ENCODE assay signal across 20 cellular contexts in the genomic region with DNA sequence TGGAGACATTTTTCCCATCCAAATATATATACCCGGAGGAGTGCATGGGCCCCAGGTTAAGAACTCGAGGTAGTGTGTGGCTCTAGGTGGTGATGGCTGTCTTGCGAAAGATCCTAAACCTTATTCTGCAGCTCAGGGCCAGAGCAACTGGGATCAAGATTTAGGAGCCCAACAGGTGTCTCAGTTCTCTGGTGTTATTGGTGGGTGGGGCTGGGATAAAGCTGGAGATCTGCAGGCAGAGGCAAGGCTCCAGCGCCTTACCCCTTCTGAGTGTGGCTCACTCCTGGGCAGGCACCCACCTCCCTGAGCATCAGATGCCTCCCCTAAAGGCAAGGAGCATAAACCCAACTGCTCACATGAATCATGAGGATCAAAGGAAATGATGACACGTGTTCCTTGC. TPM values are rescaled to one million over a fixed set of nuclear protein-coding genes. Genes with fewer than 3 reads are reported as not detected.
DNase-seq lines count a peak whose midpoint lies in the region; ATAC-seq, FAIRE-seq and TF ChIP-seq lines count a peak whose summit lies in the region.
"Had no signal": no experiment of that assay in that cellular context is flagged by ENCODE, and none has a peak within 500 bp of the region (broad histone marks: within the 10 kb centered on the region; RNA-seq: fewer than 3 reads in every experiment).

No MANE protein-coding gene starts in this region.

- H3K79me2 ChIP-seq in K562 (ENCODE audit: control insufficient read depth, insufficient read depth, low read length) = no peaks in the 10 kb centered on the region

- no peaks in the 10 kb centered on the region for H3K9me3 Mint-ChIP-seq in osteocyte (ENCODE audit: unreplicated experiment)
- H3K9me3 Mint-ChIP-seq: H9 had no signal

- TF ChIP-seq CTCF in heart left ventricle (IDR thresholded peaks at IDR 0.05) (no peak), K562 (IDR thresholded peaks at IDR 0.05 in 2 of 3, conservative IDR thresholded peaks at IDR 0.05 in 1 of 3; ENCODE audit: insufficient read depth in 2 of 3, low read depth in 1 of 3, low read length in 3 of 3) (no peak), osteocyte (IDR thresholded peaks at IDR 0.05) (no peak)

- no peak for FAIRE-seq in K562 (lab: Jason Lieb, UNC)
- FAIRE-seq: GM12892, GM18507, H1, HepG2 had no signal

- H3K9ac ChIP-seq in K562 (ENCODE audit: insufficient read depth in 1 of 2, low read depth in 2 of 2, low read length in 2 of 2) = no peak overlapping the region
- H3K9ac ChIP-seq: BLaER1 had no signal

- intact Hi-C loops in cardiac septum (cut with DNase I) (loop anchor here (5.0 kb wide), 1 partner anchor 252 kb away; a partner anchor contains a TSS), heart left ventricle (cut with DNase I) (loop anchor here in 1 of 10 donors (10.0 kb wide), 2 partner anchors 255 to 285 kb away; a partner anchor contains a TSS), K562 (cut with micrococcal nuclease) (no loop called here)

- H3K27ac ChIP-seq in heart left ventricle (no peak overlapping the region), K562 (ENCODE audit: extremely low read depth, low read depth, low read length) (no peak overlapping the region)
- H3K27ac ChIP-seq: BLaER1 had no signal

- H3K9me3 ChIP-seq in heart left ventricle (no peaks in the 10 kb centered on the region), K562 (replicated peaks; ENCODE audit: control insufficient read depth, insufficient read depth, low read depth, low read length) (no peaks in the 10 kb centered on the region)
- H3K9me3 ChIP-seq: BLaER1 had no signal

- H3K4me3 Mint-ChIP-seq in osteocyte (ENCODE audit: unreplicated experiment) = no peak overlapping the region
- H3K4me3 Mint-ChIP-seq: CD14-positive monocyte; CD4-positive, alpha-beta memory T cell; H9 had no signal

- H3K36me3 ChIP-seq in heart left ventricle = peaks cover 0 to 3% (median 0%) of the 10 kb centered on the region in 9 donors
- no peaks in the 10 kb centered on the region for H3K36me3 ChIP-seq in K562 (ENCODE audit: control insufficient read depth, insufficient read depth, low read length)
- H3K36me3 ChIP-seq: BLaER1 had no signal

- TF ChIP-seq EP300 in K562 (IDR thresholded peaks at IDR 0.05; ENCODE audit: low read length) = no peak

- no peak for ATAC-seq in heart left ventricle
- no peak for ATAC-seq in K562
- ATAC-seq in GM21576 (IDR thresholded peaks at IDR 0.05; ENCODE audit: unreplicated experiment) = no peak
- ATAC-seq: HepG2 had no signal

- H3K27me3 ChIP-seq in heart left ventricle (no peaks in the 10 kb centered on the region), K562 (ENCODE audit: control insufficient read depth in 2 of 2, insufficient read depth in 2 of 2, low read length in 2 of 2) (peaks cover 25 to 56% of the 10 kb centered on the region in 2 experiments)
- H3K27me3 ChIP-seq: BLaER1 had no signal

- peaks cover 0 to 36% (median 4%) of the 10 kb centered on the region in 12 donors for H3K4me1 ChIP-seq in heart left ventricle
- no peaks in the 10 kb centered on the region for H3K4me1 ChIP-seq in K562 (replicated peaks in 1 of 2; ENCODE audit: control insufficient read depth in 2 of 2, insufficient read depth in 2 of 2, low read length in 2 of 2)

- no peak overlapping the region for H2AFZ ChIP-seq in K562 (ENCODE audit: low read depth, low read length)

- TF ChIP-seq POLR2A in heart left ventricle (IDR thresholded peaks at IDR 0.05) (no peak), K562 (conservative IDR thresholded peaks at IDR 0.05) (no peak)

- DNase-seq in cardiac septum (ENCODE audit: low spot score) (peak; percentile 20), heart left ventricle (no peak), K562 (ENCODE audit: extremely low read depth in 1 of 4, low spot score in 3 of 4) (no peak), osteocyte (ENCODE audit: extremely low spot score, unreplicated experiment) (peak; percentile 60), NCI-H226 (no peak)
- no peak for DNase-seq in activated CD4-positive, alpha-beta T cell treated with anti-CD3 and anti-CD28 coated beads for 4 hours
- DNase-seq: 8988T; CD4-positive, alpha-beta memory T cell; DMS153; DMS79; GDM1; H9 had no signal

- H3K36me3 Mint-ChIP-seq in osteocyte (ENCODE audit: unreplicated experiment) = no peaks in the 10 kb centered on the region
- H3K36me3 Mint-ChIP-seq: CD14-positive monocyte; CD4-positive, alpha-beta memory T cell had no signal

- H3K27me3 Mint-ChIP-seq in osteocyte (ENCODE audit: unreplicated experiment) = peaks cover 16% of the 10 kb centered on the region

- no peaks in the 10 kb centered on the region for H3K4me1 Mint-ChIP-seq in osteocyte (ENCODE audit: unreplicated experiment)
- H3K4me1 Mint-ChIP-seq: CD14-positive monocyte; CD4-positive, alpha-beta memory T cell; H9 had no signal

- TF ChIP-seq RAD21 in K562 (CRISPR knock-in tag; conservative IDR thresholded peaks at IDR 0.05 in 1 of 2, IDR thresholded peaks at IDR 0.05 in 1 of 2) = no peak

- no peak overlapping the region for H3K4me3 ChIP-seq in heart left ventricle
- H3K4me3 ChIP-seq in K562 = no peak overlapping the region
- H3K4me3 ChIP-seq: BLaER1 had no signal

- H3K4me2 ChIP-seq in K562 (ENCODE audit: insufficient read depth, low read length) = no peak overlapping the region
- H3K4me2 ChIP-seq: BLaER1 had no signal

- WGBS in heart left ventricle, 4 donors = 59 to 67% (median 60%) methylated on average over 5 of the region's 5 CpGs
- WGBS in K562 (ENCODE audit: insufficient coverage, low coverage, missing lambda C conversion rate) = 0% methylated on average over 5 of the region's 5 CpGs

- CTCF ChIA-PET in K562 (lab: Yijun Ruan, JAX; ENCODE audit: low intra/inter-chr PET ratio) = no interaction called here

- BruUV-seq in K562 (replicated peaks; lab: Mats Ljungman, UMichigan) = no TSS peak

- POLR2A ChIA-PET in K562 (lab: Yijun Ruan, JAX) = interaction anchor here (0.6 kb wide), 1 partner anchor 49 kb away, joined by 3 read pairs; no protein-coding TSS in a partner anchor

- H4K20me1 ChIP-seq in K562 (replicated peaks; ENCODE audit: control insufficient read depth, insufficient read depth, low read length) = no peaks in the 10 kb centered on the region; the same call in none of the 2 replicates
- H4K20me1 ChIP-seq: BLaER1 had no signal

- H3K27ac Mint-ChIP-seq in osteocyte (ENCODE audit: unreplicated experiment) = no peak overlapping the region
- H3K27ac Mint-ChIP-seq: CD4-positive, alpha-beta memory T cell; H9 had no signal

- in situ Hi-C loops in K562 (cut with MboI) = no loop called here

- no peaks in the 10 kb centered on the region for H3K9me1 ChIP-seq in K562 (ENCODE audit: control insufficient read depth, insufficient read depth, low read length)

TF ChIP-seq in K562, 482 proteins besides CTCF, POLR2A, EP300 and RAD21:
- TF ChIP-seq PRMT5 (CRISPR knock-in tag; IDR thresholded peaks at IDR 0.05) (0 out of 2 replicates have a peak, but pooled peaks have one; percentile 20), ZNF311 (CRISPR knock-in tag; IDR thresholded peaks at IDR 0.05) (no peak), TCFL5 (CRISPR knock-in tag; conservative IDR thresholded peaks at IDR 0.05) (no peak)

RNA-seq across cellular contexts. Expression of a gene that starts 11.2 kb away (rescaled TPM):
- total RNA-seq in cardiac septum (13.1 TPM), heart left ventricle (10 to 100 TPM in 8 of 9 donors, 1 to 10 TPM in 1; 9.8 to 32.0 (median 21.0) TPM), K562 (2014; rRNA removed) (not detected in 2 replicates), K562 (2014; rRNA removed; fragmentation: Illumina TruSeq; extraction: Trizol) (not detected in 2 replicates), K562 (2015; rRNA removed; fragmentation: Illumina TruSeq; extraction: Trizol) (not detected in 2 replicates), K562 (2021) (not detected in 2 replicates), osteocyte (not detected in 2 replicates)
- polyA plus RNA-seq in heart left ventricle (10 to 100 TPM; 11.4 to 15.4 TPM), K562 (2011; rRNA removed) (not detected in 2 replicates), K562 (2014; fragmentation: Illumina TruSeq; extraction: Trizol) (not detected in 2 replicates), K562 (2014; fragmentation: Nextera tagmentation; extraction: Ambion mirVana) (not detected), K562 (2014; rRNA removed) (not detected in 2 replicates)
- not detected in 2 replicates for total RNA-seq in K562 (2011; cell fraction: chromatin; rRNA removed; ENCODE audit: low replicate concordance)
- total RNA-seq in K562 (2011; cell fraction: nucleolus; rRNA removed) = 0.13 TPM in 1 of 2 replicates, not detected in the other
- 0.15 TPM in 1 of 2 replicates, not detected in the other for total RNA-seq in K562 (2011; cell fraction: nucleoplasm; rRNA removed)
- not detected in 2 replicates for polyA plus RNA-seq in K562 (2011; cell fraction: cytosol; rRNA removed)
- 0.03 TPM in 1 of 2 replicates, not detected in the other for polyA plus RNA-seq in K562 (2011; cell fraction: nucleus; rRNA removed)
- 0.01 TPM in 1 of 2 replicates, not detected in the other for polyA plus RNA-seq in K562 (2012)
- polyA minus RNA-seq in K562 (2011; rRNA and poly(A)+ RNA removed) = not detected in 2 replicates
- polyA minus RNA-seq in K562 (2011; cell fraction: cytosol; rRNA and poly(A)+ RNA removed) = not detected in 2 replicates
- not detected in 2 replicates for polyA minus RNA-seq in K562 (2011; cell fraction: nucleus; rRNA and poly(A)+ RNA removed)
- total RNA-seq: CD4-positive, alpha-beta memory T cell; HepG2 had no signal
- polyA plus RNA-seq: AG04450; CD14-positive monocyte; CD4-positive, alpha-beta memory T cell; HepG2 had no signal

Comparison
In these comparisons a context has a peak if more than half of its experiments do, and no peak if none do; other contexts are left out.
1. DNase-seq: peak in cardiac septum (single experiment) and osteocyte (single experiment); none in heart left ventricle (0 of 5), K562 (0 of 4), activated CD4-positive, alpha-beta T cell treated with anti-CD3 and anti-CD28 coated beads for 4 hours (0 of 2) and NCI-H226 (single experiment).
2. RNA of a gene that starts 11.2 kb away (total RNA-seq): 9.8 to 32.0 TPM in heart left ventricle and 13.1 TPM in cardiac septum (single experiment); not detected in osteocyte and 0.13 to 0.15 TPM in K562; every median in the first group is over 4 times any median in the second.